ENCODE assay signal across 10 cellular contexts in the genomic region with DNA sequence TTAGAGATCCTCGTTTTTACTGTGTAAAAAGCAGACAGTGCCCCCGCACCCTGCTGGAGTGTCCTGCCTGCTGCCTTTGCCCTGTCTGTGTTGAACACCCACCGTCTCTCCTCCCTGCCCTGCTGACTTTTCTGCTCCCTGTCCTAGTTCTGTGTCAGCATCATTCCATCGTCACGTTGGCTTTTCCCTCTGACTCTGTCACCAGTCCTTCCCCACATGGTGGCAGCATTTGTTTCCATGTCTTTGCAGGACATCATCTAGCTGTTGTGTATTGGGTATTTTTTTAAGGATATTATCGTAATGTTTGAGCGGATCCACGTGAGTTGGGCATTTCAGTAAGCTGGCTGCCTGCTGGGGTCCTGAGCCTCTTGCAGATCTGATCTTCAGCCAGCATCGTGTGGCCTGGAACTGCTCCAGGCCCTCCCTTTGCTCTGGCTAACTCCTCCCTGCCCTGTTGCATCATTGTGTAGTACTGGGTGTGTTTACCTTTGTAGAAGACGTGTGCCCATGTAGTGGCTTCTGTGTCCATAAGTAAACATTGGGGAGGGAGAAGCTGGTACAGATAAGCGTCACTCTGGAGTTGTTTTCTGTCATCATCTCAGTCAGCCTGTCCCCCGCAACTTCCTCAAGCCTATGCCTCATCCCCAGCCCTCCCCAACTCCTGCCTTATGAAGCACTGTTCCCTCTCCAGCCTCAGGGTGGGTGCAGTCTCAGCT. TPM values are rescaled to one million over a fixed set of nuclear protein-coding genes. Genes with fewer than 3 reads are reported as not detected.
DNase-seq lines count a peak whose midpoint lies in the region; ATAC-seq and TF ChIP-seq lines count a peak whose summit lies in the region.
"Had no signal": no experiment of that assay in that cellular context is flagged by ENCODE, and none has a peak within 500 bp of the region (broad histone marks: within the 10 kb centered on the region; RNA-seq: fewer than 3 reads in every experiment).

No MANE protein-coding gene starts in this region.

- no peaks in the 10 kb centered on the region for H3K9me3 ChIP-seq in psoas muscle
- H3K9me3 ChIP-seq: SJSA1 had no signal

- in situ Hi-C loops in G401 (cut with HindIII; ENCODE audit: low sequenced_read_pairs): no loop called here

- no peaks in the 10 kb centered on the region for H3K27me3 ChIP-seq in psoas muscle (ENCODE audit: insufficient read depth in 3 of 3, low read length in 2 of 3)
- H3K27me3 ChIP-seq: SJSA1 had no signal

- H3K4me3 ChIP-seq in psoas muscle: no peak overlapping the region
- H3K4me3 ChIP-seq: SJSA1 had no signal

- TF ChIP-seq CTCF in psoas muscle (IDR thresholded peaks at IDR 0.05): no peak

- intact Hi-C loops in psoas muscle (cut with DNase I): no loop called here

- H3K36me3 ChIP-seq in psoas muscle (ENCODE audit: insufficient read depth in 1 of 2, low read depth in 1 of 2): peaks cover 7 to 99% of the 10 kb centered on the region in 2 donors

- WGBS in psoas muscle, 3 donors: 73 to 81% (median 75%) methylated on average over 12 of the region's 12 CpGs

- DNase-seq in G401 (ENCODE audit: low spot score) (peak; percentile 92), fibroblast of peridontal ligament (ENCODE audit: extremely low read depth) (peak; percentile 88), psoas muscle (no peak), NOMO-1 treated with dmso at 0.1 percent for 144 hours (lab: John Stamatoyannopoulos, UW; ENCODE audit: unreplicated experiment) (no peak)

- H3K4me1 ChIP-seq in psoas muscle: no peaks in the 10 kb centered on the region
- H3K4me1 ChIP-seq: SJSA1 had no signal

- H3K27ac ChIP-seq in psoas muscle: no peak overlapping the region
- H3K27ac ChIP-seq: KMS-11, SJSA1 had no signal

- ATAC-seq in psoas muscle (peak in 3 of 4 donors; percentile 52 to 80 (median 71)), HG02981 (IDR thresholded peaks at IDR 0.05; ENCODE audit: unreplicated experiment) (no peak), HG03025 (IDR thresholded peaks at IDR 0.05; ENCODE audit: low FRiP score, unreplicated experiment) (no peak), HG03469 (IDR thresholded peaks at IDR 0.05; ENCODE audit: unreplicated experiment) (no peak)

TF ChIP-seq in PFSK-1, 5 proteins besides CTCF, POLR2A, EP300 and RAD21:
- peak; percentile 95 for TF ChIP-seq FOXP2 (optimal IDR thresholded peaks at IDR 0.05; ENCODE audit: borderline replicate concordance, extremely low read depth, extremely low read length, insufficient read depth)
- TF ChIP-seq, protein P1, sequence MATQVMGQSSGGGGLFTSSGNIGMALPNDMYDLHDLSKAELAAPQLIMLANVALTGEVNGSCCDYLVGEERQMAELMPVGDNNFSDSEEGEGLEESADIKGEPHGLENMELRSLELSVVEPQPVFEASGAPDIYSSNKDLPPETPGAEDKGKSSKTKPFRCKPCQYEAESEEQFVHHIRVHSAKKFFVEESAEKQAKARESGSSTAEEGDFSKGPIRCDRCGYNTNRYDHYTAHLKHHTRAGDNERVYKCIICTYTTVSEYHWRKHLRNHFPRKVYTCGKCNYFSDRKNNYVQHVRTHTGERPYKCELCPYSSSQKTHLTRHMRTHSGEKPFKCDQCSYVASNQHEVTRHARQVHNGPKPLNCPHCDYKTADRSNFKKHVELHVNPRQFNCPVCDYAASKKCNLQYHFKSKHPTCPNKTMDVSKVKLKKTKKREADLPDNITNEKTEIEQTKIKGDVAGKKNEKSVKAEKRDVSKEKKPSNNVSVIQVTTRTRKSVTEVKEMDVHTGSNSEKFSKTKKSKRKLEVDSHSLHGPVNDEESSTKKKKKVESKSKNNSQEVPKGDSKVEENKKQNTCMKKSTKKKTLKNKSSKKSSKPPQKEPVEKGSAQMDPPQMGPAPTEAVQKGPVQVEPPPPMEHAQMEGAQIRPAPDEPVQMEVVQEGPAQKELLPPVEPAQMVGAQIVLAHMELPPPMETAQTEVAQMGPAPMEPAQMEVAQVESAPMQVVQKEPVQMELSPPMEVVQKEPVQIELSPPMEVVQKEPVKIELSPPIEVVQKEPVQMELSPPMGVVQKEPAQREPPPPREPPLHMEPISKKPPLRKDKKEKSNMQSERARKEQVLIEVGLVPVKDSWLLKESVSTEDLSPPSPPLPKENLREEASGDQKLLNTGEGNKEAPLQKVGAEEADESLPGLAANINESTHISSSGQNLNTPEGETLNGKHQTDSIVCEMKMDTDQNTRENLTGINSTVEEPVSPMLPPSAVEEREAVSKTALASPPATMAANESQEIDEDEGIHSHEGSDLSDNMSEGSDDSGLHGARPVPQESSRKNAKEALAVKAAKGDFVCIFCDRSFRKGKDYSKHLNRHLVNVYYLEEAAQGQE (IDR thresholded peaks at IDR 0.05; ENCODE audit: insufficient read depth in 1 of 2, low read depth in 2 of 2, low read length in 2 of 2): no peak

RNA-seq across cellular contexts. Expression of a gene that starts 44.2 kb away (rescaled TPM):
- total RNA-seq in G401 (2014; rRNA removed; shearing (Covaris generic)): 12.2 and 17.3 TPM in 2 replicates
- 29.4 TPM for polyA plus RNA-seq in PFSK-1 (2012; ENCODE audit: insufficient read length, low read depth)
- total RNA-seq in psoas muscle: 10 to 100 TPM; 13.3 to 21.3 (median 19.5) TPM
- 1 to 10 TPM; 3.8 to 9.0 (median 5.0) TPM for polyA plus RNA-seq in psoas muscle

RNA-seq across cellular contexts. Expression of a gene that starts 52.7 kb away (rescaled TPM):
- 3.9 and 18.1 TPM in 2 replicates for total RNA-seq in G401 (2014; rRNA removed; shearing (Covaris generic))
- polyA plus RNA-seq in PFSK-1 (2012; ENCODE audit: insufficient read length, low read depth): not detected
- not detected for total RNA-seq in psoas muscle
- under 1 TPM in 1 of 3 donors, not detected in 2; 0.08 TPM for polyA plus RNA-seq in psoas muscle

Comparison
In these comparisons a context has a peak if more than half of its experiments do, and no peak if none do; other contexts are left out.
1. DNase-seq: peak in G401 (single experiment) and fibroblast of peridontal ligament (single experiment); none in psoas muscle (0 of 2) and NOMO-1 treated with dmso at 0.1 percent for 144 hours (single experiment).
2. ATAC-seq: peak in psoas muscle (3 of 4); none in HG02981 (single experiment), HG03025 (single experiment) and HG03469 (single experiment).